Comparison of ENCODE assay signal across 8 cellular contexts in the genomic region with DNA sequence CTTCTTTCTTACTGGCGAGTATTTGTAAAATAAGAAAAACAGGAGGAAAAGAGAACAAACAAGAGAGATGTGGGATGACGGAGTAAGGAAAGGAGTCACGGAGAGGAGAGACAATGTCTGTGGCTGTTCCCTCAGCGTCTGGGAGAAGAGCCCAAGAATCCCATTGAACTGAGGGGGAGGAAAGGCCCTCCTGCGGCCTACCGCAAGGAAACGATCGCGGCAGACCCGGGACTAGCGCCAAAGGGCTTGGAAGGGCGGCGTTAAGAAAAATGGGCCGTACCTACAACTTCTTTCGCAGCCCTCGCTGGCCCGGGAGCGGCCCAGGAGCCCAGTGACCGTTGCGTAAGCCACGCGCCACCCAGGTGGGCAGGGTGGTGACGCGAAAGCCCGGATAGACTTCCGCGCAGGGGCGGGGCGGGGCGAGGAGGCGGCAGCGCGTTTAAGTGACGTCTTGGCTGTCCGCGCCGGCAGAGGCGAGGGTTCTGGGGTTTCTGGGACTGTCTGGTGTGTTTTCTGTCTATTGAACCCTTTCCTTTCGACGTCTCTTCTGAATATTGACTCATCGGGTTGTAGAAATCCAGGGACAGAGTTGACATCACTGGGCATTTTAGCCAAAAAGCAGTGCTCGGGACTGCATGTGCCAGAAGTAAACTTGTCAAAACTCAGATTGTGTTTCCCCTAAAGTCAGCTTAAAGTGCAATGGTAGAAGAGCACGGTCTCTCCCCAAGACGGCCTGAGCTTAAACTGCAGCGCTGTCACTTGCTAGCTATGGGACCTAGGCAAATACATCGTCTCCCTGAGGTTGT. TPM values are rescaled to one million over a fixed set of nuclear protein-coding genes. Genes with fewer than 3 reads are reported as not detected.
DNase-seq lines count a peak whose midpoint lies in the region; ATAC-seq, FAIRE-seq and TF ChIP-seq lines count a peak whose summit lies in the region.

SLC9B1 (minus strand) TSS at position 387 of the 806 bp plus-strand sequence. CDS start 27,994 bp downstream, outside the sequence.

- peak; percentile 18 for DNase-seq in 8988T
- peak; percentile 94 for DNase-seq in NCI-H2107 treated with DMSO at 0.1 percent for 48 hours (lab: John Stamatoyannopoulos, UW; ENCODE audit: unreplicated experiment)
- peak; percentile 93 for DNase-seq in bronchial epithelial cell (ENCODE audit: low read depth)
- peak; percentile 93 for DNase-seq in iPS-NIHi7 (ENCODE audit: extremely low spot score)
- DNase-seq in stimulated activated CD4-positive, alpha-beta T cell treated with anti-CD3 and anti-CD28 coated beads, Interleukin-12 subunit alpha, Interleukin-12 subunit beta, amount 100 ng/mL, for 24 hours (ENCODE audit: low read depth in 2 of 2) = peak; percentile 85 to 93

- H3K4me3 ChIP-seq in WI38 (ENCODE audit: low read depth, low read length) (peak within 1 kb of the TSS; percentile 53), bronchial epithelial cell (ENCODE audit: low read depth, low read length) (peak within 1 kb of the TSS; percentile 40)

- peak; percentile 99 for ATAC-seq in GM18511 (IDR thresholded peaks at IDR 0.05; ENCODE audit: unreplicated experiment)
- ATAC-seq in HG03025 (IDR thresholded peaks at IDR 0.05; ENCODE audit: low FRiP score, unreplicated experiment) = peak; percentile 99

- TF ChIP-seq CTCF in WI38 (IDR thresholded peaks at IDR 0.05; ENCODE audit: low read depth, low read length) (no peak), bronchial epithelial cell (IDR thresholded peaks at IDR 0.05; ENCODE audit: insufficient read depth, low read length, severe bottlenecking) (no peak)

- no peaks in the 10 kb centered on the region for H3K36me3 ChIP-seq in bronchial epithelial cell (ENCODE audit: control insufficient read depth, insufficient read depth, low read length)

- no peaks in the 10 kb centered on the region for H3K27me3 ChIP-seq in bronchial epithelial cell (ENCODE audit: control insufficient read depth, insufficient read depth, low read length)

- no peak for FAIRE-seq in bronchial epithelial cell (lab: Jason Lieb, UNC)

RNA-seq across cellular contexts. Expression of gene SLC9B1, which starts in this region (rescaled TPM):
- 0.79 and 1.0 TPM in 2 replicates for total RNA-seq in bronchial epithelial cell

Comparison
In these comparisons a context has a peak if more than half of its experiments do, and no peak if none do; other contexts are left out.
1. Peak in every context shown above with its lines: DNase-seq, ATAC-seq and H3K4me3 ChIP-seq.
2. DNase-seq: peak in every context shown above with its lines; median percentile 94 in NCI-H2107 treated with DMSO at 0.1 percent for 48 hours; 93 in bronchial epithelial cell; 93 in iPS-NIHi7; 89 in stimulated activated CD4-positive, alpha-beta T cell treated with anti-CD3 and anti-CD28 coated beads, Interleukin-12 subunit alpha, Interleukin-12 subunit beta, amount 100 ng/mL, for 24 hours; 18 in 8988T.